In genomic region chr15:70859322-70859908, GRCh38 we compare ENCODE assay signal across 17 cellular contexts. TPM values are rescaled to one million over a fixed set of nuclear protein-coding genes. Genes with fewer than 3 reads are reported as not detected.
A peak's percentile ranks its signal among the peaks of the same experiment; 100 is the strongest.
DNase-seq lines count a peak whose midpoint lies in the region; ATAC-seq, FAIRE-seq and TF ChIP-seq lines count a peak whose summit lies in the region.
"Had no signal": no experiment of that assay in that cellular context is flagged by ENCODE, and none has a peak within 500 bp of the region (broad histone marks: within the 10 kb centered on the region; RNA-seq: fewer than 3 reads in every experiment).

No MANE protein-coding gene starts in this region.

- H3K36me3 ChIP-seq in left ventricle myocardium inferior = no peaks in the 10 kb centered on the region
- no peaks in the 10 kb centered on the region for H3K36me3 ChIP-seq in K562 (ENCODE audit: control insufficient read depth, insufficient read depth, low read length)
- H3K36me3 ChIP-seq in H1 (ENCODE audit: control insufficient read depth in 2 of 4, insufficient read depth in 4 of 4, low read length in 3 of 4) = no peaks in the 10 kb centered on the region
- H3K36me3 ChIP-seq in prostate gland = no peaks in the 10 kb centered on the region

- intact Hi-C loops in left ventricle myocardium inferior (cut with micrococcal nuclease) = no loop called here
- intact Hi-C loops in cardiac septum (cut with DNase I) = no loop called here
- intact Hi-C loops in K562 (cut with micrococcal nuclease) = no loop called here
- intact Hi-C loops in prostate gland (cut with DNase I) = no loop called here

- peak overlapping the region; percentile 95 for H3K27ac ChIP-seq in left ventricle myocardium inferior (replicated peaks)
- H3K27ac ChIP-seq in K562 (ENCODE audit: extremely low read depth, low read depth, low read length) = no peak overlapping the region
- no peak overlapping the region for H3K27ac ChIP-seq in H1 (ENCODE audit: low read depth, low read length)
- H3K27ac ChIP-seq in temporal lobe (ENCODE audit: low read depth, low read length) = peak overlapping the region; percentile 100
- H3K27ac ChIP-seq in prostate gland = no peak overlapping the region
- H3K27ac ChIP-seq: 22Rv1 had no signal

- H3K79me1 ChIP-seq in H1 (ENCODE audit: low read depth, low read length) = no peaks in the 10 kb centered on the region

- H4K91ac ChIP-seq in H1 (replicated peaks; ENCODE audit: insufficient read length, low read length) = no peak overlapping the region

- TF ChIP-seq CTCF in left ventricle myocardium inferior (IDR thresholded peaks at IDR 0.05; ENCODE audit: borderline replicate concordance) (no peak), K562 (IDR thresholded peaks at IDR 0.05 in 2 of 3, conservative IDR thresholded peaks at IDR 0.05 in 1 of 3; ENCODE audit: insufficient read depth in 2 of 3, low read depth in 1 of 3, low read length in 3 of 3) (no peak), H1 (IDR thresholded peaks at IDR 0.05; ENCODE audit: control extremely low read depth in 1 of 3, insufficient read depth in 1 of 3, low read depth in 1 of 3, low read length in 3 of 3) (no peak), prostate gland (IDR thresholded peaks at IDR 0.05) (no peak)

- no peak overlapping the region for H2AK5ac ChIP-seq in H1 (ENCODE audit: low read depth, low read length)

- TF ChIP-seq EP300 in K562 (IDR thresholded peaks at IDR 0.05; ENCODE audit: low read length) (no peak), H1 (IDR thresholded peaks at IDR 0.05; ENCODE audit: borderline replicate concordance in 1 of 2, low read depth in 2 of 2, low read length in 2 of 2) (no peak)

- H2BK12ac ChIP-seq in H1 (ENCODE audit: low read depth, low read length) = peak overlapping the region; percentile 17; the same call in 1 of the 2 replicates

- H3K4me2 ChIP-seq in K562 (ENCODE audit: insufficient read depth, low read length) = no peak overlapping the region
- no peak overlapping the region for H3K4me2 ChIP-seq in H1 (ENCODE audit: insufficient read depth in 1 of 2, low read depth in 2 of 2, low read length in 2 of 2)

- no peak overlapping the region for H2BK120ac ChIP-seq in H1 (replicated peaks; ENCODE audit: low read depth, low read length)

- H3K27me3 ChIP-seq in left ventricle myocardium inferior (ENCODE audit: low read depth) = no peaks in the 10 kb centered on the region
- peaks cover 1 to 2% of the 10 kb centered on the region in 2 experiments; a peak in 2 of 5 replicates for H3K27me3 ChIP-seq in K562 (ENCODE audit: control insufficient read depth in 2 of 2, insufficient read depth in 2 of 2, low read length in 2 of 2)
- H3K27me3 ChIP-seq in H1 (replicated peaks in 1 of 4; ENCODE audit: control insufficient read depth in 3 of 4, extremely low read depth in 1 of 4, insufficient read depth in 3 of 4, low read length in 3 of 4) = 0 out of 7 replicates have a peak, but pooled peaks cover 0 to 3% (median 0%) of the 10 kb centered on the region in 4 experiments
- no peaks in the 10 kb centered on the region for H3K27me3 ChIP-seq in prostate gland (replicated peaks; ENCODE audit: insufficient read depth)

- H2AFZ ChIP-seq in K562 (ENCODE audit: low read depth, low read length) = no peak overlapping the region
- H2AFZ ChIP-seq in H1 (ENCODE audit: low read length) = no peak overlapping the region

- H3K4me1 ChIP-seq in left ventricle myocardium inferior (peaks cover 52% of the 10 kb centered on the region), K562 (replicated peaks in 1 of 2; ENCODE audit: control insufficient read depth in 2 of 2, insufficient read depth in 2 of 2, low read length in 2 of 2) (no peaks in the 10 kb centered on the region), H1 (replicated peaks in 1 of 4; ENCODE audit: control insufficient read depth in 3 of 4, insufficient read depth in 4 of 4, low read length in 3 of 4) (peaks cover 0 to 3% (median 0%) of the 10 kb centered on the region in 4 experiments; a peak in 1 of 7 replicates), prostate gland (replicated peaks) (no peaks in the 10 kb centered on the region)
- H3K4me1 ChIP-seq: Caco-2 had no signal

- H3K23me2 ChIP-seq in H1 (ENCODE audit: low read depth, low read length) = peaks cover 2% of the 10 kb centered on the region; the same call in 1 of the 2 replicates

- no peak overlapping the region for H2BK20ac ChIP-seq in H1 (ENCODE audit: low read length)

- TF ChIP-seq POLR2A in K562 (conservative IDR thresholded peaks at IDR 0.05) (no peak), H1 (IDR thresholded peaks at IDR 0.05; ENCODE audit: control extremely low read depth in 1 of 2, low read depth in 2 of 2, low read length in 2 of 2) (no peak), prostate gland (IDR thresholded peaks at IDR 0.05) (no peak)

- POLR2A ChIA-PET in K562 (lab: Yijun Ruan, JAX) (interaction anchor here (1.6 kb wide), 1 partner anchor 15 kb away, joined by 4 read pairs; no protein-coding TSS in a partner anchor), H1 (lab: Charles Lee; ENCODE audit: partially characterized antibody) (no interaction called here)

- H3K9ac ChIP-seq in K562 (ENCODE audit: insufficient read depth in 1 of 2, low read depth in 2 of 2, low read length in 2 of 2) (no peak overlapping the region), H1 (replicated peaks in 1 of 4; ENCODE audit: extremely low read depth in 1 of 4, low read depth in 3 of 4, low read length in 3 of 4) (no peak overlapping the region)

- H4K8ac ChIP-seq in H1 (ENCODE audit: extremely low read depth, insufficient read depth, low read length) = no peak overlapping the region

- CTCF ChIA-PET in K562 (lab: Yijun Ruan, JAX; ENCODE audit: low intra/inter-chr PET ratio) = no interaction called here
- CTCF ChIA-PET in H1 (lab: Charles Lee; ENCODE audit: partially characterized antibody) = interaction anchor here (0.8 to 2.4 kb wide), 7 partner anchors 10 to 1393 kb away, joined by 3 to 7 read pairs (median 3); no protein-coding TSS in a partner anchor

- no peaks in the 10 kb centered on the region for H3K9me3 ChIP-seq in left ventricle myocardium inferior (replicated peaks)
- no peaks in the 10 kb centered on the region for H3K9me3 ChIP-seq in K562 (replicated peaks; ENCODE audit: control insufficient read depth, insufficient read depth, low read depth, low read length)
- H3K9me3 ChIP-seq in H1 (ENCODE audit: insufficient read depth in 2 of 2, low read depth in 1 of 2, low read length in 1 of 2) = no peaks in the 10 kb centered on the region
- H3K9me3 ChIP-seq in prostate gland = no peaks in the 10 kb centered on the region
- H3K9me3 ChIP-seq: Caco-2 had no signal

- H3K23ac ChIP-seq in H1 (ENCODE audit: insufficient read length) = no peak overlapping the region

- no peak overlapping the region for H3K18ac ChIP-seq in H1 (ENCODE audit: extremely low read depth, low read length)

- no peak for DNase-seq in left ventricle myocardium inferior
- no peak for DNase-seq in cardiac septum (ENCODE audit: low spot score)
- no peak for DNase-seq in K562 (ENCODE audit: extremely low read depth in 1 of 4, low spot score in 3 of 4)
- DNase-seq in H1 (ENCODE audit: low read depth in 1 of 2, low spot score in 2 of 2) = no peak
- no peak for DNase-seq in NCI-H510A treated with DMSO at 0.1 percent for 48 hours (lab: John Stamatoyannopoulos, UW)
- no peak for DNase-seq in amniotic stem cell (lab: John Stamatoyannopoulos, UW)
- DNase-seq in prostate gland (ENCODE audit: low spot score) = no peak
- DNase-seq: Caco-2; CD8-positive, alpha-beta T cell; DND-41; GDM1; HCEC 1CT; HFFc6 had no signal

- no peaks in the 10 kb centered on the region for H4K20me1 ChIP-seq in K562 (replicated peaks; ENCODE audit: control insufficient read depth, insufficient read depth, low read length)
- H4K20me1 ChIP-seq in H1 (replicated peaks in 1 of 2; ENCODE audit: control insufficient read depth in 1 of 2, insufficient read depth in 2 of 2, low read length in 2 of 2) = no peaks in the 10 kb centered on the region

- FAIRE-seq in K562 (lab: Jason Lieb, UNC) = no peak
- no peak for FAIRE-seq in H1 (lab: Jason Lieb, UNC)
- FAIRE-seq: GM19239 had no signal

- H3K79me2 ChIP-seq in K562 (ENCODE audit: control insufficient read depth, insufficient read depth, low read length) = no peaks in the 10 kb centered on the region
- no peaks in the 10 kb centered on the region for H3K79me2 ChIP-seq in H1 (ENCODE audit: control insufficient read depth in 1 of 2, insufficient read depth in 2 of 2, low read length in 2 of 2)

- WGBS in K562 (ENCODE audit: insufficient coverage, low coverage, missing lambda C conversion rate) = 2% methylated on average over 14 of the region's 14 CpGs
- WGBS in H1 (ENCODE audit: extremely low coverage in 1 of 2, insufficient coverage in 1 of 2, insufficient read length in 1 of 2, insufficient replicate concordance in 2 of 2, low coverage in 1 of 2, low lambda C conversion rate in 2 of 2, missing lambda C conversion rate in 1 of 2), 2 experiments = 95% methylated on average over 14 of the region's 14 CpGs; no CpG with 5 or more reads in 1 of the 2 experiments
- 92% methylated on average over 14 of the region's 14 CpGs for WGBS in prostate gland

- no peak for ATAC-seq in K562
- ATAC-seq: CD8-positive, alpha-beta T cell had no signal

- H3K4me3 ChIP-seq in left ventricle myocardium inferior (no peak overlapping the region), K562 (no peak overlapping the region), H1 (ENCODE audit: extremely low read depth in 1 of 4, insufficient read depth in 2 of 4, low read depth in 3 of 4, low read length in 4 of 4) (no peak overlapping the region), prostate gland (no peak overlapping the region)

- no peak overlapping the region for H2BK15ac ChIP-seq in H1 (ENCODE audit: low read length)

- BruUV-seq in K562 (replicated peaks; lab: Mats Ljungman, UMichigan) = no TSS peak

- no peak overlapping the region for H3K4ac ChIP-seq in H1 (replicated peaks; ENCODE audit: insufficient read length, low read depth, low read length)

- in situ Hi-C loops in K562 (cut with MboI) = no loop called here

- H3K14ac ChIP-seq in H1 (ENCODE audit: insufficient read length) = no peak overlapping the region

- H3K56ac ChIP-seq in H1 (replicated peaks; ENCODE audit: insufficient read length, low read depth, low read length) = no peak overlapping the region

- H4K5ac ChIP-seq in H1 (ENCODE audit: insufficient read length, low read depth, low read length) = no peak overlapping the region

- TF ChIP-seq RAD21 in K562 (CRISPR knock-in tag; conservative IDR thresholded peaks at IDR 0.05 in 1 of 2, IDR thresholded peaks at IDR 0.05 in 1 of 2) (no peak), H1 (IDR thresholded peaks at IDR 0.05 in 1 of 2, conservative IDR thresholded peaks at IDR 0.05 in 1 of 2; ENCODE audit: low read depth in 2 of 2, low read length in 2 of 2) (no peak)

- no peak overlapping the region for H2BK5ac ChIP-seq in H1 (ENCODE audit: low read depth, low read length)

- no peaks in the 10 kb centered on the region for H3K9me1 ChIP-seq in K562 (ENCODE audit: control insufficient read depth, insufficient read depth, low read length)

RNA-seq across cellular contexts. Expression of gene LARP6, which starts 5.5 kb away (rescaled TPM):
- total RNA-seq in left ventricle myocardium inferior (50.6 TPM), cardiac septum (37.8 TPM), K562 (2014; rRNA removed) (not detected in 2 replicates), K562 (2014; rRNA removed; fragmentation: Illumina TruSeq; extraction: Trizol) (not detected in 2 replicates), K562 (2015; rRNA removed; fragmentation: Illumina TruSeq; extraction: Trizol) (not detected in 2 replicates), K562 (2021) (not detected in 2 replicates), temporal lobe (10.8 TPM), prostate gland (10 to 100 TPM; 24.6 to 43.3 TPM)
- total RNA-seq in K562 (2011; cell fraction: chromatin; rRNA removed; ENCODE audit: low replicate concordance) = not detected in 2 replicates
- total RNA-seq in K562 (2011; cell fraction: nucleolus; rRNA removed) = not detected in 2 replicates
- not detected in 2 replicates for total RNA-seq in K562 (2011; cell fraction: nucleoplasm; rRNA removed)
- polyA plus RNA-seq in K562 (2011; rRNA removed) (not detected in 2 replicates), K562 (2014; fragmentation: Illumina TruSeq; extraction: Trizol) (not detected in 2 replicates), K562 (2014; fragmentation: Nextera tagmentation; extraction: Ambion mirVana) (not detected), K562 (2014; rRNA removed) (0.04 TPM in 1 of 2 replicates, not detected in the other), H1 (2011; rRNA removed) (23.9 and 24.7 TPM in 2 replicates)
- polyA plus RNA-seq in K562 (2011; cell fraction: cytosol; rRNA removed) = not detected in 2 replicates
- polyA plus RNA-seq in K562 (2011; cell fraction: nucleus; rRNA removed) = not detected in 2 replicates
- polyA plus RNA-seq in K562 (2012) = 1.0 TPM in 1 of 2 replicates, not detected in the other
- polyA minus RNA-seq in K562 (2011; rRNA and poly(A)+ RNA removed) = not detected in 2 replicates
- not detected in 2 replicates for polyA minus RNA-seq in K562 (2011; cell fraction: cytosol; rRNA and poly(A)+ RNA removed)
- polyA minus RNA-seq in K562 (2011; cell fraction: nucleus; rRNA and poly(A)+ RNA removed) = 0.81 TPM in 1 of 2 replicates, not detected in the other
- 20.2 and 21.0 TPM in 2 replicates for total RNA-seq in H1 (2021; fragmentation: NEBNext Ultra II Directional; extraction: Animal tissue kit (Norgen Biotek cat#: 25700))
- 24.6 TPM for polyA plus RNA-seq in H1 (2011; cell fraction: cytosol; rRNA removed)
- 15.6 TPM for polyA plus RNA-seq in H1 (2011; cell fraction: nucleus; rRNA removed)
- 21.5 to 30.2 TPM (median 23.2 TPM) in 4 replicates for polyA plus RNA-seq in H1 (2012, experiment 1 of 2)
- polyA plus RNA-seq in H1 (2012, experiment 2 of 2) = 15.6 TPM
- polyA plus RNA-seq in H1 (2013, experiment 1 of 2) = 17.0 TPM
- polyA plus RNA-seq in H1 (2013, experiment 2 of 2) = 17.2 TPM
- 12.1 and 12.8 TPM in 2 replicates for polyA minus RNA-seq in H1 (2011; rRNA and poly(A)+ RNA removed)
- polyA minus RNA-seq in H1 (2011; cell fraction: cytosol; rRNA and poly(A)+ RNA removed) = 5.7 TPM
- polyA minus RNA-seq in H1 (2011; cell fraction: nucleus; rRNA and poly(A)+ RNA removed) = 15.3 TPM
- total RNA-seq: CD8-positive, alpha-beta T cell had no signal
- polyA plus RNA-seq: CD14-positive monocyte had no signal

RNA-seq across cellular contexts. Expression of gene THAP10, which starts 32.8 kb away (rescaled TPM):
- total RNA-seq in left ventricle myocardium inferior (5.6 TPM), cardiac septum (3.5 TPM), K562 (2014; rRNA removed) (0.08 TPM in 1 of 2 replicates, not detected in the other), K562 (2014; rRNA removed; fragmentation: Illumina TruSeq; extraction: Trizol) (0.04 and 0.16 TPM in 2 replicates), K562 (2015; rRNA removed; fragmentation: Illumina TruSeq; extraction: Trizol) (0.11 TPM in 1 of 2 replicates, not detected in the other), K562 (2021) (0.13 TPM in 1 of 2 replicates, not detected in the other), temporal lobe (3.9 TPM), prostate gland (1 to 10 TPM; 3.2 to 6.6 TPM)
- total RNA-seq in K562 (2011; cell fraction: chromatin; rRNA removed; ENCODE audit: low replicate concordance) = not detected in 2 replicates
- total RNA-seq in K562 (2011; cell fraction: nucleolus; rRNA removed) = not detected in 2 replicates
- total RNA-seq in K562 (2011; cell fraction: nucleoplasm; rRNA removed) = not detected in 2 replicates
- polyA plus RNA-seq in K562 (2011; rRNA removed) (not detected in 2 replicates), K562 (2014; fragmentation: Illumina TruSeq; extraction: Trizol) (0.10 TPM in 1 of 2 replicates, not detected in the other), K562 (2014; fragmentation: Nextera tagmentation; extraction: Ambion mirVana) (under 1 TPM; 0.04 to 0.08 TPM), K562 (2014; rRNA removed) (0.28 TPM in 1 of 2 replicates, not detected in the other), H1 (2011; rRNA removed) (2.8 and 3.2 TPM in 2 replicates)
- 0.03 TPM in 1 of 2 replicates, not detected in the other for polyA plus RNA-seq in K562 (2011; cell fraction: cytosol; rRNA removed)
- polyA plus RNA-seq in K562 (2011; cell fraction: nucleus; rRNA removed) = not detected in 2 replicates
- 0.09 and 0.78 TPM in 2 replicates for polyA plus RNA-seq in K562 (2012)
- not detected in 2 replicates for polyA minus RNA-seq in K562 (2011; rRNA and poly(A)+ RNA removed)
- polyA minus RNA-seq in K562 (2011; cell fraction: cytosol; rRNA and poly(A)+ RNA removed) = not detected in 2 replicates
- not detected in 2 replicates for polyA minus RNA-seq in K562 (2011; cell fraction: nucleus; rRNA and poly(A)+ RNA removed)
- 3.4 and 4.5 TPM in 2 replicates for total RNA-seq in H1 (2021; fragmentation: NEBNext Ultra II Directional; extraction: Animal tissue kit (Norgen Biotek cat#: 25700))
- polyA plus RNA-seq in H1 (2011; cell fraction: cytosol; rRNA removed) = 3.8 TPM
- polyA plus RNA-seq in H1 (2011; cell fraction: nucleus; rRNA removed) = 1.9 TPM
- polyA plus RNA-seq in H1 (2012, experiment 1 of 2) = 2.0 to 4.7 TPM (median 3.4 TPM) in 4 replicates
- 0.62 TPM for polyA plus RNA-seq in H1 (2012, experiment 2 of 2)
- 2.7 TPM for polyA plus RNA-seq in H1 (2013, experiment 1 of 2)
- polyA plus RNA-seq in H1 (2013, experiment 2 of 2) = 2.7 TPM
- 1.5 and 2.0 TPM in 2 replicates for polyA minus RNA-seq in H1 (2011; rRNA and poly(A)+ RNA removed)
- polyA minus RNA-seq in H1 (2011; cell fraction: cytosol; rRNA and poly(A)+ RNA removed) = 4.3 TPM
- 1.8 TPM for polyA minus RNA-seq in H1 (2011; cell fraction: nucleus; rRNA and poly(A)+ RNA removed)
- total RNA-seq: CD8-positive, alpha-beta T cell had no signal

RNA-seq across cellular contexts. Expression of gene LRRC49, which starts 33.2 kb away (rescaled TPM):
- 86.6 TPM for total RNA-seq in left ventricle myocardium inferior
- 83.2 TPM for total RNA-seq in cardiac septum
- total RNA-seq in K562 (2011; cell fraction: chromatin; rRNA removed; ENCODE audit: low replicate concordance) = not detected in 2 replicates
- not detected in 2 replicates for total RNA-seq in K562 (2011; cell fraction: nucleolus; rRNA removed)
- total RNA-seq in K562 (2011; cell fraction: nucleoplasm; rRNA removed) = not detected in 2 replicates
- total RNA-seq in K562 (2014; rRNA removed) = not detected in 2 replicates
- total RNA-seq in K562 (2014; rRNA removed; fragmentation: Illumina TruSeq; extraction: Trizol) = not detected in 2 replicates
- total RNA-seq in K562 (2015; rRNA removed; fragmentation: Illumina TruSeq; extraction: Trizol) = not detected in 2 replicates
- total RNA-seq in K562 (2021) = not detected in 2 replicates
- polyA plus RNA-seq in K562 (2011; rRNA removed) = not detected in 2 replicates
- not detected in 2 replicates for polyA plus RNA-seq in K562 (2011; cell fraction: cytosol; rRNA removed)
- polyA plus RNA-seq in K562 (2011; cell fraction: nucleus; rRNA removed) = not detected in 2 replicates
- 0.24 TPM in 1 of 2 replicates, not detected in the other for polyA plus RNA-seq in K562 (2012)
- not detected in 2 replicates for polyA plus RNA-seq in K562 (2014; fragmentation: Illumina TruSeq; extraction: Trizol)
- polyA plus RNA-seq in K562 (2014; fragmentation: Nextera tagmentation; extraction: Ambion mirVana) = not detected
- 0.32 TPM in 1 of 2 replicates, not detected in the other for polyA plus RNA-seq in K562 (2014; rRNA removed)
- polyA minus RNA-seq in K562 (2011; rRNA and poly(A)+ RNA removed) = not detected in 2 replicates
- polyA minus RNA-seq in K562 (2011; cell fraction: cytosol; rRNA and poly(A)+ RNA removed) = not detected in 2 replicates
- not detected in 2 replicates for polyA minus RNA-seq in K562 (2011; cell fraction: nucleus; rRNA and poly(A)+ RNA removed)
- 9.3 and 10.4 TPM in 2 replicates for total RNA-seq in H1 (2021; fragmentation: NEBNext Ultra II Directional; extraction: Animal tissue kit (Norgen Biotek cat#: 25700))
- polyA plus RNA-seq in H1 (2011; rRNA removed) = 5.0 TPM in 2 replicates
- polyA plus RNA-seq in H1 (2011; cell fraction: cytosol; rRNA removed) = 7.7 TPM
- polyA plus RNA-seq in H1 (2011; cell fraction: nucleus; rRNA removed) = 6.0 TPM
- polyA plus RNA-seq in H1 (2012, experiment 1 of 2) = 6.2 to 8.3 TPM (median 7.3 TPM) in 4 replicates
- polyA plus RNA-seq in H1 (2012, experiment 2 of 2) = 0.64 TPM
- polyA plus RNA-seq in H1 (2013, experiment 1 of 2) = 7.6 TPM
- polyA plus RNA-seq in H1 (2013, experiment 2 of 2) = 6.7 TPM
- polyA minus RNA-seq in H1 (2011; rRNA and poly(A)+ RNA removed) = 9.2 and 13.0 TPM in 2 replicates
- 7.0 TPM for polyA minus RNA-seq in H1 (2011; cell fraction: cytosol; rRNA and poly(A)+ RNA removed)
- polyA minus RNA-seq in H1 (2011; cell fraction: nucleus; rRNA and poly(A)+ RNA removed) = 39.8 TPM
- 95.6 TPM for total RNA-seq in temporal lobe
- 10 to 100 TPM in 1 of 2 donors, 1 to 10 TPM in 1; 9.8 to 13.3 TPM for total RNA-seq in prostate gland
- total RNA-seq: CD8-positive, alpha-beta T cell had no signal

Comparison
In these comparisons a context has a peak if more than half of its experiments do, and no peak if none do; other contexts are left out.
1. H3K27ac ChIP-seq: peak in left ventricle myocardium inferior (single experiment) and temporal lobe (single experiment); none in K562 (single experiment), H1 (single experiment) and prostate gland (0 of 2).
2. RNA of gene LARP6, which starts 5.5 kb away (total RNA-seq): 50.6 TPM in left ventricle myocardium inferior (single experiment), 24.6 to 43.3 TPM in prostate gland, 37.8 TPM in cardiac septum (single experiment), 20.2 to 21.0 TPM in H1 and 10.8 TPM in temporal lobe (single experiment); not detected in K562; every median in the first group is over 10 times any median in the second.